In the genomic region with DNA sequence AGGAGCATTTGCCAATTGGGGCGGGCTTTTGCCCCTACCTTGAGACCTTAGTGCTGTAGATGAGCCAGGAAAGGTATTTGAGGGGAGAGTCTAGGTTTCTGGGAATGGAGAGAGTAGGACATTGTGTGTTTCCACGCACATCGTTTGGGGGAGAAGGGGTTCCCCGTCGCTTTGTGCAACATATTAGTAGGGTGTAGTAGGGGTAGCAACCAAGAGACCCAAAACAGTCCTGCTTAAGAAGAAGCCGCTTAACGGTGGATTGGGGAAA, we compare ENCODE assay signal across 8 cellular contexts. TPM values are rescaled to one million over a fixed set of nuclear protein-coding genes. Genes with fewer than 3 reads are reported as not detected.
DNase-seq lines count a peak whose midpoint lies in the region; ATAC-seq and TF ChIP-seq lines count a peak whose summit lies in the region.

No MANE protein-coding gene starts in this region.

- peaks cover 34% of the 10 kb centered on the region for H3K4me1 ChIP-seq in BLaER1
- H3K4me1 ChIP-seq in HUES64 (ENCODE audit: insufficient read depth, low read length): peaks cover 17% of the 10 kb centered on the region
- H3K4me1 ChIP-seq in colonic mucosa: no peaks in the 10 kb centered on the region

- H3K9me3 ChIP-seq in BLaER1 (no peaks in the 10 kb centered on the region), HUES64 (ENCODE audit: insufficient read depth, low read depth, low read length) (no peaks in the 10 kb centered on the region), colonic mucosa (no peaks in the 10 kb centered on the region)

- peak overlapping the region; percentile 97 to 100 (median 98) for H3K27ac Mint-ChIP-seq in naive thymus-derived CD8-positive, alpha-beta T cell

- intact Hi-C loops in colonic mucosa (cut with DNase I): loop anchor here (5.0 kb wide), 2 partner anchors 34 to 51 kb away; no protein-coding TSS in a partner anchor

- H3K27me3 Mint-ChIP-seq in naive thymus-derived CD8-positive, alpha-beta T cell: peaks cover 0 to 2% (median 0%) of the 10 kb centered on the region in 5 donors

- POLR2A ChIA-PET in naive thymus-derived CD8-positive, alpha-beta T cell (lab: Charles Lee): interaction anchor here (0.5 to 7.7 kb wide), 29 partner anchors 10 to 1053 kb away, joined by 3 to 218 read pairs (median 5); partner anchors contain the start of genes ATP5F1B, BAZ2A, NACA and NEMP1

- no peak for TF ChIP-seq CTCF in colonic mucosa (IDR thresholded peaks at IDR 0.05)

- peak overlapping the region; percentile 99 for H3K27ac ChIP-seq in BLaER1
- H3K27ac ChIP-seq in HUES64 (ENCODE audit: low read depth, low read length): peak overlapping the region; percentile 98
- H3K27ac ChIP-seq in colonic mucosa: peak overlapping the region; percentile 100

- H3K36me3 Mint-ChIP-seq in naive thymus-derived CD8-positive, alpha-beta T cell: peaks cover 0 to 23% (median 0%) of the 10 kb centered on the region in 3 donors

- 2% methylated on average over 7 of the region's 7 CpGs for WGBS in HUES64

- H3K4me3 Mint-ChIP-seq in naive thymus-derived CD8-positive, alpha-beta T cell: peak overlapping the region; percentile 94 to 100 (median 99)

- no peaks in the 10 kb centered on the region for H3K9me3 Mint-ChIP-seq in naive thymus-derived CD8-positive, alpha-beta T cell

- H4K20me1 ChIP-seq in BLaER1: peaks cover 36% of the 10 kb centered on the region

- H3K36me3 ChIP-seq in BLaER1 (no peaks in the 10 kb centered on the region), HUES64 (ENCODE audit: insufficient read depth, low read length) (peaks cover 20% of the 10 kb centered on the region), colonic mucosa (no peaks in the 10 kb centered on the region)

- peak overlapping the region; percentile 96 for H3K9ac ChIP-seq in BLaER1
- peak overlapping the region; percentile 94 for H3K9ac ChIP-seq in HUES64 (ENCODE audit: low read depth, low read length)
- peak overlapping the region; percentile 46 to 93 for H3K9ac ChIP-seq in colonic mucosa (ENCODE audit: low read depth in 2 of 2, low read length in 2 of 2)

- peak; percentile 3 to 4 for ATAC-seq in naive thymus-derived CD8-positive, alpha-beta T cell
- no peak for ATAC-seq in GM18502 (IDR thresholded peaks at IDR 0.05; ENCODE audit: poor library complexity, unreplicated experiment)
- no peak for ATAC-seq in GM21576 (IDR thresholded peaks at IDR 0.05; ENCODE audit: unreplicated experiment)

- H3K4me3 ChIP-seq in BLaER1 (peak overlapping the region; percentile 94), HUES64 (ENCODE audit: low read length) (peak overlapping the region; percentile 100), colonic mucosa (peak overlapping the region; percentile 87)

- H3K4me2 ChIP-seq in BLaER1: peak overlapping the region; percentile 94

- no peaks in the 10 kb centered on the region for H3K27me3 ChIP-seq in BLaER1
- no peaks in the 10 kb centered on the region for H3K27me3 ChIP-seq in HUES64 (ENCODE audit: insufficient read depth, low read length)
- no peaks in the 10 kb centered on the region for H3K27me3 ChIP-seq in colonic mucosa

- peaks cover 18 to 39% (median 34%) of the 10 kb centered on the region in 4 donors for H3K4me1 Mint-ChIP-seq in naive thymus-derived CD8-positive, alpha-beta T cell

- DNase-seq in colonic mucosa (no peak), UCSD-AML1 (lab: John Stamatoyannopoulos, UW; ENCODE audit: unreplicated experiment) (no peak), NCI-H1436 treated with DMSO at 0.1 percent for 48 hours (lab: John Stamatoyannopoulos, UW) (no peak)
- DNase-seq in naive thymus-derived CD8-positive, alpha-beta T cell: no peak

RNA-seq across cellular contexts. Expression of gene PTGES3, which starts 0.7 kb away (rescaled TPM):
- polyA plus RNA-seq in HUES64 (2013, experiment 1 of 2): 371 TPM
- 392 TPM for polyA plus RNA-seq in HUES64 (2013, experiment 2 of 2)
- 100 to 1,000 TPM; 242 to 303 TPM for total RNA-seq in colonic mucosa
- 100 to 1,000 TPM; 179 to 197 TPM for total RNA-seq in naive thymus-derived CD8-positive, alpha-beta T cell
- polyA plus RNA-seq in naive thymus-derived CD8-positive, alpha-beta T cell: 100 to 1,000 TPM; 229 to 236 (median 234) TPM

RNA-seq across cellular contexts. Expression of gene NACA, which starts 36.3 kb away (rescaled TPM):
- polyA plus RNA-seq in HUES64 (2013, experiment 1 of 2): 1,225 TPM
- polyA plus RNA-seq in HUES64 (2013, experiment 2 of 2): 1,552 TPM
- 100 to 1,000 TPM; 622 to 763 TPM for total RNA-seq in colonic mucosa
- 1,000 to 10,000 TPM; 1,471 to 1,474 TPM for total RNA-seq in naive thymus-derived CD8-positive, alpha-beta T cell
- 1,000 to 10,000 TPM; 1,330 to 1,441 (median 1,344) TPM for polyA plus RNA-seq in naive thymus-derived CD8-positive, alpha-beta T cell

RNA-seq across cellular contexts. Expression of gene ATP5F1B, which starts 43.0 kb away (rescaled TPM):
- 774 TPM for polyA plus RNA-seq in HUES64 (2013, experiment 1 of 2)
- 792 TPM for polyA plus RNA-seq in HUES64 (2013, experiment 2 of 2)
- total RNA-seq in colonic mucosa: 1,000 to 10,000 TPM; 1,505 to 1,554 TPM
- total RNA-seq in naive thymus-derived CD8-positive, alpha-beta T cell: 100 to 1,000 TPM; 269 to 285 TPM
- polyA plus RNA-seq in naive thymus-derived CD8-positive, alpha-beta T cell: 100 to 1,000 TPM; 724 to 879 (median 771) TPM

RNA-seq across cellular contexts. Expression of gene BAZ2A, which starts 58.7 kb away (rescaled TPM):
- 53.3 TPM for polyA plus RNA-seq in HUES64 (2013, experiment 1 of 2)
- 58.5 TPM for polyA plus RNA-seq in HUES64 (2013, experiment 2 of 2)
- 10 to 100 TPM; 85.8 to 99.2 TPM for total RNA-seq in colonic mucosa
- total RNA-seq in naive thymus-derived CD8-positive, alpha-beta T cell: 100 to 1,000 TPM; 198 to 202 TPM
- polyA plus RNA-seq in naive thymus-derived CD8-positive, alpha-beta T cell: 10 to 100 TPM; 14.3 to 29.5 (median 24.1) TPM

Comparison
In these comparisons a context has a peak if more than half of its experiments do, and no peak if none do; other contexts are left out.
1. ATAC-seq: peak in naive thymus-derived CD8-positive, alpha-beta T cell (2 of 2); none in GM18502 (single experiment) and GM21576 (single experiment).
2. RNA of gene ATP5F1B, which starts 43.0 kb away (total RNA-seq): 1,505 to 1,554 TPM in colonic mucosa; 269 to 285 TPM in naive thymus-derived CD8-positive, alpha-beta T cell; every median in the first group is over 4 times any median in the second.
3. Peak in every context shown above with its lines, with median percentiles within 50 percentile points of each other: H3K27ac ChIP-seq, H3K4me3 ChIP-seq and H3K9ac ChIP-seq.